ENCODE assay signal across 13 cellular contexts in genomic region chr6:35754452-35755321, GRCh38. TPM values are rescaled to one million over a fixed set of nuclear protein-coding genes. Genes with fewer than 3 reads are reported as not detected.
DNase-seq lines count a peak whose midpoint lies in the region; ATAC-seq, FAIRE-seq and TF ChIP-seq lines count a peak whose summit lies in the region.
"Had no signal": no experiment of that assay in that cellular context is flagged by ENCODE, and none has a peak within 500 bp of the region (broad histone marks: within the 10 kb centered on the region; RNA-seq: fewer than 3 reads in every experiment).

No MANE protein-coding gene starts in this region.

- H3K4me3 ChIP-seq in brain microvascular endothelial cell (ENCODE audit: low read depth, low read length): no peak overlapping the region
- no peak overlapping the region for H3K4me3 ChIP-seq in pancreas
- no peak overlapping the region for H3K4me3 ChIP-seq in SJCRH30

- H3K36me3 ChIP-seq in brain microvascular endothelial cell (replicated peaks): no peaks in the 10 kb centered on the region
- H3K36me3 ChIP-seq in pancreas: no peaks in the 10 kb centered on the region
- no peaks in the 10 kb centered on the region for H3K36me3 ChIP-seq in SJCRH30

- intact Hi-C loops in pancreas (cut with DNase I): no loop called here

- in situ Hi-C loops in brain microvascular endothelial cell (cut with HindIII; ENCODE audit: low pct_ligation_motif_present, low sequenced_read_pairs): no loop called here

- H3K27ac ChIP-seq in brain microvascular endothelial cell (no peak overlapping the region), pancreas (peak overlapping the region in 2 of 4 donors; percentile 31 to 58), SJCRH30 (no peak overlapping the region)

- no peaks in the 10 kb centered on the region for H3K9me3 Mint-ChIP-seq in mesothelial cell of epicardium
- H3K9me3 Mint-ChIP-seq: activated naive CD4-positive, alpha-beta T cell treated with anti-CD3 and anti-CD28 coated beads, Interleukin-2, amount 50 U/mL, for 24 hours; immature natural killer cell had no signal

- WGBS in pancreas, 2 donors: 54 to 55% methylated on average over 7 of the region's 7 CpGs

- H3K27me3 ChIP-seq in brain microvascular endothelial cell (replicated peaks) (no peaks in the 10 kb centered on the region), pancreas (no peaks in the 10 kb centered on the region), SJCRH30 (no peaks in the 10 kb centered on the region)

- peaks cover 5% of the 10 kb centered on the region for H3K27me3 Mint-ChIP-seq in mesothelial cell of epicardium (ENCODE audit: low read depth)

- no peaks in the 10 kb centered on the region for H3K36me3 Mint-ChIP-seq in mesothelial cell of epicardium
- H3K36me3 Mint-ChIP-seq: activated naive CD4-positive, alpha-beta T cell treated with anti-CD3 and anti-CD28 coated beads, Interleukin-2, amount 50 U/mL, for 24 hours; immature natural killer cell had no signal

- peak; percentile 90 to 97 (median 96) for ATAC-seq in pancreas

- no peak overlapping the region for H3K4me3 Mint-ChIP-seq in mesothelial cell of epicardium
- H3K4me3 Mint-ChIP-seq: activated naive CD4-positive, alpha-beta T cell treated with anti-CD3 and anti-CD28 coated beads, Interleukin-2, amount 50 U/mL, for 24 hours had no signal

- peaks cover 1% of the 10 kb centered on the region for H3K4me1 Mint-ChIP-seq in mesothelial cell of epicardium
- H3K4me1 Mint-ChIP-seq: activated naive CD4-positive, alpha-beta T cell treated with anti-CD3 and anti-CD28 coated beads, Interleukin-2, amount 50 U/mL, for 24 hours; immature natural killer cell had no signal

- H3K27ac Mint-ChIP-seq in mesothelial cell of epicardium: no peak overlapping the region
- H3K27ac Mint-ChIP-seq: activated naive CD4-positive, alpha-beta T cell treated with anti-CD3 and anti-CD28 coated beads, Interleukin-2, amount 50 U/mL, for 24 hours; immature natural killer cell had no signal

- H3K9me3 ChIP-seq in pancreas (no peaks in the 10 kb centered on the region), SJCRH30 (replicated peaks) (no peaks in the 10 kb centered on the region)

- DNase-seq in NCI-H1417 (lab: John Stamatoyannopoulos, UW) (peak in 2 of 3 experiments; percentile 25 to 86), NCI-H1417 treated with DMSO at 0.1 percent for 48 hours (lab: John Stamatoyannopoulos, UW) (no peak), NCI-H128 (lab: John Stamatoyannopoulos, UW; ENCODE audit: unreplicated experiment) (peak; percentile 32), brain microvascular endothelial cell (no peak), pancreas (peak in 4 of 6 donors; percentile 60 to 69 (median 66)), mesothelial cell of epicardium (ENCODE audit: low spot score in 2 of 2, unreplicated experiment in 2 of 2) (no peak), NCI-H82 treated with DMSO at 0.1 percent for 48 hours (lab: John Stamatoyannopoulos, UW; ENCODE audit: unreplicated experiment) (no peak), SJCRH30 (no peak)
- DNase-seq: activated CD4-positive, alpha-beta T cell treated with anti-CD3 and anti-CD28 coated beads for 4 hours; immature natural killer cell had no signal

- peaks cover 0 to 5% (median 0%) of the 10 kb centered on the region in 3 donors for H3K4me1 ChIP-seq in pancreas
- H3K4me1 ChIP-seq in SJCRH30: no peaks in the 10 kb centered on the region

- TF ChIP-seq CTCF in brain microvascular endothelial cell (IDR thresholded peaks at IDR 0.05; ENCODE audit: low read depth, low read length, missing control alignments) (peak; percentile 0), pancreas (IDR thresholded peaks at IDR 0.05) (no peak), mesothelial cell of epicardium (IDR thresholded peaks at IDR 0.05; ENCODE audit: unreplicated experiment) (no peak)

- no peak for FAIRE-seq in pancreas (lab: Jason Lieb, UNC)
- FAIRE-seq: A204.1 had no signal

RNA-seq across cellular contexts. Expression of gene ARMC12, which starts 17.9 kb away (rescaled TPM):
- total RNA-seq in pancreas (under 1 TPM; 0.12 to 0.75 (median 0.44) TPM), mesothelial cell of epicardium (3.3 to 4.9 TPM (median 4.2 TPM) in 3 replicates)
- 1 to 10 TPM; 2.2 to 2.6 TPM for polyA plus RNA-seq in pancreas
- not detected in 2 replicates for total RNA-seq in SJCRH30 (2014; rRNA removed; shearing (Covaris generic))

RNA-seq across cellular contexts. Expression of gene CLPSL2, which starts 21.7 kb away (rescaled TPM):
- 1 to 10 TPM; 1.4 to 4.3 (median 2.8) TPM for total RNA-seq in pancreas
- polyA plus RNA-seq in pancreas: 1 to 10 TPM in 1 of 2 donors, under 1 TPM in 1; 0.61 to 2.5 TPM
- total RNA-seq in mesothelial cell of epicardium: not detected in 3 replicates
- not detected in 2 replicates for total RNA-seq in SJCRH30 (2014; rRNA removed; shearing (Covaris generic))
- total RNA-seq: omental fat pad had no signal
- polyA plus RNA-seq: immature natural killer cell had no signal

RNA-seq across cellular contexts. Expression of gene CLPSL1, which starts 26.1 kb away (rescaled TPM):
- total RNA-seq in pancreas (100 to 1,000 TPM in 1 of 6 donors, 10 to 100 TPM in 4, 1 to 10 TPM in 1; 6.0 to 102 (median 38.3) TPM), mesothelial cell of epicardium (0.40 TPM in 1 of 3 replicates, not detected in the others)
- polyA plus RNA-seq in pancreas: 10 to 100 TPM in 1 of 2 donors, not detected in 1; 83.2 TPM
- not detected in 2 replicates for total RNA-seq in SJCRH30 (2014; rRNA removed; shearing (Covaris generic))
- total RNA-seq: omental fat pad had no signal
- polyA plus RNA-seq: immature natural killer cell had no signal

RNA-seq across cellular contexts. Expression of gene CLPS, which starts 42.4 kb away (rescaled TPM):
- total RNA-seq in pancreas: over 10,000 TPM; 11,272 to 45,930 (median 22,757) TPM
- polyA plus RNA-seq in pancreas: over 10,000 TPM; 11,669 to 15,701 TPM
- not detected in 3 replicates for total RNA-seq in mesothelial cell of epicardium
- not detected in 2 replicates for total RNA-seq in SJCRH30 (2014; rRNA removed; shearing (Covaris generic))
- total RNA-seq: omental fat pad had no signal
- polyA plus RNA-seq: immature natural killer cell had no signal

RNA-seq across cellular contexts. Expression of gene LHFPL5, which starts 50.5 kb away (rescaled TPM):
- total RNA-seq in pancreas (1 to 10 TPM; 1.3 to 4.2 (median 2.8) TPM), mesothelial cell of epicardium (not detected in 3 replicates)
- polyA plus RNA-seq in pancreas: 1 to 10 TPM; 2.0 to 3.3 TPM
- 0.08 and 0.10 TPM in 2 replicates for total RNA-seq in SJCRH30 (2014; rRNA removed; shearing (Covaris generic))
- total RNA-seq: omental fat pad had no signal
- polyA plus RNA-seq: immature natural killer cell had no signal

Comparison
In these comparisons a context has a peak if more than half of its experiments do, and no peak if none do; other contexts are left out.
1. DNase-seq: peak in NCI-H1417 (2 of 3), NCI-H128 (single experiment) and pancreas (4 of 6); none in NCI-H1417 treated with DMSO at 0.1 percent for 48 hours (single experiment), brain microvascular endothelial cell (single experiment), mesothelial cell of epicardium (0 of 2), NCI-H82 treated with DMSO at 0.1 percent for 48 hours (single experiment) and SJCRH30 (0 of 2).